ENCODE assay signal across 8 cellular contexts in genomic region chr6:167706313-167707109, GRCh38.
DNase-seq lines count a peak whose midpoint lies in the region; ATAC-seq, FAIRE-seq and TF ChIP-seq lines count a peak whose summit lies in the region.

No MANE protein-coding gene starts in this region.

- intact Hi-C loops in activated T-helper 1 cell treated with anti-CD3 and anti-CD28 coated beads, Interleukin-12 subunit alpha, Interleukin-12 subunit beta, Interleukin-2, Interleukin-4 antibody, amounts not matched to agents 30 ng/mL and 10 ng/mL and 1 ng/mL, durations not matched to agents 14 hours and 24 hours and 36 hours (cut with micrococcal nuclease) = loop anchor here (1.0 to 10.0 kb wide), 6 partner anchors 7 to 1292 kb away; no protein-coding TSS in a partner anchor
- intact Hi-C loops in cardiac septum (cut with DNase I) = no loop called here

- H3K4me1 Mint-ChIP-seq in activated T-helper 1 cell treated with anti-CD3 and anti-CD28 coated beads, Interleukin-12 subunit alpha, Interleukin-12 subunit beta, Interleukin-2, Interleukin-4 antibody, amounts not matched to agents 30 ng/mL and 10 ng/mL and 1 ng/mL, durations not matched to agents 14 hours and 24 hours and 36 hours (ENCODE audit: low read depth) = peaks cover 50% of the 10 kb centered on the region

- peak overlapping the region; percentile 63 for H3K4me3 Mint-ChIP-seq in activated T-helper 1 cell treated with anti-CD3 and anti-CD28 coated beads, Interleukin-12 subunit alpha, Interleukin-12 subunit beta, Interleukin-2, Interleukin-4 antibody, amounts not matched to agents 30 ng/mL and 10 ng/mL and 1 ng/mL, durations not matched to agents 14 hours and 24 hours and 36 hours

- ATAC-seq in HG02588 (IDR thresholded peaks at IDR 0.05; ENCODE audit: unreplicated experiment) = peak; percentile 93

- peaks cover 37% of the 10 kb centered on the region for H3K27me3 Mint-ChIP-seq in activated T-helper 1 cell treated with anti-CD3 and anti-CD28 coated beads, Interleukin-12 subunit alpha, Interleukin-12 subunit beta, Interleukin-2, Interleukin-4 antibody, amounts not matched to agents 30 ng/mL and 10 ng/mL and 1 ng/mL, durations not matched to agents 14 hours and 24 hours and 36 hours (ENCODE audit: insufficient read depth)

- FAIRE-seq in GM12891 (lab: Jason Lieb, UNC) = peak; percentile 98

- peaks cover 2% of the 10 kb centered on the region for H3K36me3 Mint-ChIP-seq in activated T-helper 1 cell treated with anti-CD3 and anti-CD28 coated beads, Interleukin-12 subunit alpha, Interleukin-12 subunit beta, Interleukin-2, Interleukin-4 antibody, amounts not matched to agents 30 ng/mL and 10 ng/mL and 1 ng/mL, durations not matched to agents 14 hours and 24 hours and 36 hours (ENCODE audit: low read depth)

- no peak for TF ChIP-seq POLR2A in GM12891 (IDR thresholded peaks at IDR 0.05; ENCODE audit: low read depth, low read length)

- H3K9me3 Mint-ChIP-seq in activated T-helper 1 cell treated with anti-CD3 and anti-CD28 coated beads, Interleukin-12 subunit alpha, Interleukin-12 subunit beta, Interleukin-2, Interleukin-4 antibody, amounts not matched to agents 30 ng/mL and 10 ng/mL and 1 ng/mL, durations not matched to agents 14 hours and 24 hours and 36 hours = no peaks in the 10 kb centered on the region

- H3K27ac Mint-ChIP-seq in activated T-helper 1 cell treated with anti-CD3 and anti-CD28 coated beads, Interleukin-12 subunit alpha, Interleukin-12 subunit beta, Interleukin-2, Interleukin-4 antibody, amounts not matched to agents 30 ng/mL and 10 ng/mL and 1 ng/mL, durations not matched to agents 14 hours and 24 hours and 36 hours = peak overlapping the region; percentile 95

- DNase-seq in GM12891 (ENCODE audit: insufficient read length, low spot score) = peak; percentile 65
- peak; percentile 85 for DNase-seq in NCI-H2107 treated with DMSO at 0.1 percent for 48 hours (lab: John Stamatoyannopoulos, UW; ENCODE audit: unreplicated experiment)
- peak; percentile 77 for DNase-seq in activated T-helper 1 cell treated with anti-CD3 and anti-CD28 coated beads, Interleukin-12 subunit alpha, Interleukin-12 subunit beta, Interleukin-2, Interleukin-4 antibody, amounts not matched to agents 30 ng/mL and 10 ng/mL and 1 ng/mL, durations not matched to agents 14 hours and 24 hours and 36 hours (ENCODE audit: low spot score)
- peak; percentile 51 for DNase-seq in stimulated activated CD4-positive, alpha-beta T cell treated with anti-CD3 and anti-CD28 coated beads, Interleukin-4, amount 100 ng/mL, for 48 hours (ENCODE audit: low read depth in 2 of 2)
- no peak for DNase-seq in HPDE6-E6E7 (ENCODE audit: extremely low spot score)
- DNase-seq in cardiac septum (ENCODE audit: low spot score) = no peak
- no peak for DNase-seq in NCI-H345 treated with DMSO at 0.1 percent for 48 hours (lab: John Stamatoyannopoulos, UW; ENCODE audit: unreplicated experiment)

TF ChIP-seq in GM12891, 5 proteins besides CTCF, POLR2A, EP300 and RAD21:
- TF ChIP-seq POLR2AphosphoS5 (IDR thresholded peaks at IDR 0.05; ENCODE audit: low read depth, low read length) (no peak), PAX5 (IDR thresholded peaks at IDR 0.05; ENCODE audit: insufficient read depth, low read length, severe bottlenecking) (no peak)

Comparison
In these comparisons a context has a peak if more than half of its experiments do, and no peak if none do; other contexts are left out.
1. DNase-seq: peak in GM12891 (single experiment), NCI-H2107 treated with DMSO at 0.1 percent for 48 hours (single experiment), activated T-helper 1 cell treated with anti-CD3 and anti-CD28 coated beads, Interleukin-12 subunit alpha, Interleukin-12 subunit beta, Interleukin-2, Interleukin-4 antibody, amounts not matched to agents 30 ng/mL and 10 ng/mL and 1 ng/mL, durations not matched to agents 14 hours and 24 hours and 36 hours (single experiment) and stimulated activated CD4-positive, alpha-beta T cell treated with anti-CD3 and anti-CD28 coated beads, Interleukin-4, amount 100 ng/mL, for 48 hours (2 of 2); none in HPDE6-E6E7 (single experiment), cardiac septum (single experiment) and NCI-H345 treated with DMSO at 0.1 percent for 48 hours (single experiment).